Comparison of ENCODE assay signal across 19 cellular contexts in the genomic region with DNA sequence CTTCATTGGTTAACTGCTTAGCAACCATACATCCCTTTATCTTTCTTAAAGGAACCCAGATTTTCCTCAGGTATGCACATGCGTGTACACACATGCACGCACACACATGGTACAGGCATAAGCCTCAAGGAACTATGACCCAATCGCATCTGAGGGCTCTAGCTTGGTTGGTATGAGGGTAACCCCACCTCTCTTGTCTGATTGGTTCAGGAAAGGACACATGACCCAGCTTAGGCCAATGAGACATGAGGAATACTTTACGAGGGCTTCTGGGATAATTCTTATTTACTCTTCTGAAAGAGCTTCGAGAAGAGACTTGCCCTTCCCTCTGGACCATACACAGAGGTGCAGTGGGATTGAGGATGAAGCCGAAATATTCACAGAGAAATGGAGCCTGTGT.
DNase-seq lines count a peak whose midpoint lies in the region; ATAC-seq, FAIRE-seq and TF ChIP-seq lines count a peak whose summit lies in the region.
"Had no signal": no experiment of that assay in that cellular context is flagged by ENCODE, and none has a peak within 500 bp of the region (broad histone marks: within the 10 kb centered on the region; RNA-seq: fewer than 3 reads in every experiment).

No MANE protein-coding gene starts in this region.

- H3K27me3 ChIP-seq in GM12878 (replicated peaks in 1 of 2; ENCODE audit: control insufficient read depth in 2 of 2, insufficient read depth in 2 of 2, low read length in 1 of 2): no peaks in the 10 kb centered on the region
- H3K27me3 ChIP-seq in testis: no peaks in the 10 kb centered on the region
- H3K27me3 ChIP-seq: BLaER1 had no signal

- H3K4me3 ChIP-seq in A549 (no peak overlapping the region), GM12878 (no peak overlapping the region), testis (peak overlapping the region in 1 of 2 donors; percentile 11)
- H3K4me3 ChIP-seq: BLaER1, HAP-1 had no signal

- H3K4me2 ChIP-seq in A549 (no peak overlapping the region), GM12878 (ENCODE audit: control insufficient read depth, insufficient read depth) (no peak overlapping the region)
- H3K4me2 ChIP-seq: BLaER1 had no signal

- in situ Hi-C loops in GM12878 (cut with MboI): loop anchor here (10.0 kb wide), 1 partner anchor 62 kb away; no protein-coding TSS in a partner anchor

- no peak for TF ChIP-seq CTCF in A549 (IDR thresholded peaks at IDR 0.05)
- no peak for TF ChIP-seq CTCF in GM12878 (IDR thresholded peaks at IDR 0.05 in 2 of 3, conservative IDR thresholded peaks at IDR 0.05 in 1 of 3; ENCODE audit: control insufficient read depth in 2 of 3, extremely low read depth in 1 of 3, insufficient read depth in 1 of 3, low read depth in 3 of 3, low read length in 3 of 3)
- TF ChIP-seq CTCF in testis (IDR thresholded peaks at IDR 0.05): no peak

- POLR2A ChIA-PET in A549 (lab: Yijun Ruan, JAX): no interaction called here
- POLR2A ChIA-PET in GM12878 (lab: Charles Lee): no interaction called here

- H3K4me1 ChIP-seq in A549 (no peaks in the 10 kb centered on the region), GM12878 (ENCODE audit: control insufficient read depth, insufficient read depth, low read length) (no peaks in the 10 kb centered on the region), testis (no peaks in the 10 kb centered on the region)
- H3K4me1 ChIP-seq: BLaER1, Caco-2, HAP-1 had no signal

- SMC1A ChIA-PET in GM12878 (lab: Charles Lee; ENCODE audit: uncharacterized antibody, unreplicated experiment): interaction anchor here (1.1 kb wide), 1 partner anchor 148 kb away, joined by 3 read pairs; no protein-coding TSS in a partner anchor

- no peak overlapping the region for H3K9ac ChIP-seq in GM12878 (ENCODE audit: control insufficient read depth, insufficient read depth, low read length)
- H3K9ac ChIP-seq: BLaER1 had no signal

- no peak overlapping the region for H2AFZ ChIP-seq in GM12878 (ENCODE audit: control insufficient read depth, low read depth, low read length)

- H3K9me3 ChIP-seq in A549: no peaks in the 10 kb centered on the region
- no peaks in the 10 kb centered on the region for H3K9me3 ChIP-seq in GM12878 (replicated peaks; ENCODE audit: control insufficient read depth, insufficient read depth, low read length)
- no peaks in the 10 kb centered on the region for H3K9me3 ChIP-seq in testis
- H3K9me3 ChIP-seq: BLaER1, Caco-2, HAP-1 had no signal

- DNase-seq in A549 (ENCODE audit: low read depth in 1 of 2, low spot score in 1 of 2): peak in 1 of 2 experiments; percentile 9
- no peak for DNase-seq in GM12878 (ENCODE audit: low read depth, low spot score)
- peak; percentile 33 for DNase-seq in testis
- DNase-seq: Caco-2; CD4-positive, CD25-positive, alpha-beta regulatory T cell; CD8-positive, alpha-beta T cell; DMS153; DMS79 treated with DMSO at 0.1 percent for 48 hours; GF-D8; GOT3; HFFc6 had no signal

- ATAC-seq in A549: peak in 1 of 2 experiments; percentile 31; a peak in 1 of 6 replicates
- no peak for ATAC-seq in GM12878
- ATAC-seq in HG03378 (IDR thresholded peaks at IDR 0.05; ENCODE audit: unreplicated experiment): no peak
- no peak for ATAC-seq in GM19395 (IDR thresholded peaks at IDR 0.05; ENCODE audit: unreplicated experiment)
- ATAC-seq: CD8-positive, alpha-beta T cell had no signal

- BruUV-seq in GM12878 (replicated peaks; lab: Mats Ljungman, UMichigan): no TSS peak

- RAD21 ChIA-PET in GM12878 (lab: Charles Lee; ENCODE audit: unreplicated experiment): no interaction called here

- CTCF ChIA-PET in A549 (lab: Yijun Ruan, JAX): interaction anchor here (1.3 kb wide), 1 partner anchor 198 kb away, joined by 3 read pairs; no protein-coding TSS in a partner anchor
- CTCF ChIA-PET in GM12878 (lab: Yijun Ruan, JAX): no interaction called here

- WGBS in A549 (ENCODE audit: missing lambda C conversion rate): 67% methylated on average over 6 of the region's 6 CpGs
- 55% methylated on average over 6 of the region's 6 CpGs for WGBS in GM12878 (ENCODE audit: insufficient coverage, insufficient replicate concordance, low lambda C conversion rate, missing lambda C conversion rate)
- 67 to 82% methylated on average over 6 of the region's 6 CpGs for WGBS in testis, 2 donors

- no peaks in the 10 kb centered on the region for H3K79me2 ChIP-seq in GM12878 (ENCODE audit: control insufficient read depth, insufficient read depth, low read length)

- H3K36me3 ChIP-seq in GM12878 (ENCODE audit: control insufficient read depth in 2 of 2, insufficient read depth in 2 of 2, low read length in 1 of 2) (no peaks in the 10 kb centered on the region), testis (ENCODE audit: low read depth, missing control alignments) (no peaks in the 10 kb centered on the region)
- H3K36me3 ChIP-seq: BLaER1, HAP-1 had no signal

- no peak for FAIRE-seq in A549 (lab: Jason Lieb, UNC)
- no peak for FAIRE-seq in GM12878 (lab: Jason Lieb, UNC)
- FAIRE-seq: GM12892, H54 had no signal

- intact Hi-C loops in GM12878 (cut with micrococcal nuclease; ENCODE audit: unreplicated experiment): no loop called here
- intact Hi-C loops in testis (cut with DNase I; ENCODE audit: low total_unique reads): no loop called here

- TF ChIP-seq POLR2A in A549 (IDR thresholded peaks at IDR 0.05; ENCODE audit: low read length) (no peak), GM12878 (IDR thresholded peaks at IDR 0.05; ENCODE audit: low read depth, low read length) (no peak), testis (IDR thresholded peaks at IDR 0.05) (no peak)

- H3K27ac ChIP-seq in A549 (no peak overlapping the region), GM12878 (ENCODE audit: control insufficient read depth, insufficient read depth) (no peak overlapping the region), testis (no peak overlapping the region)
- H3K27ac ChIP-seq: BLaER1, C4-2B had no signal

- TF ChIP-seq RAD21 in A549 (conservative IDR thresholded peaks at IDR 0.05 in 1 of 2, IDR thresholded peaks at IDR 0.05 in 1 of 2) (no peak), Ishikawa (IDR thresholded peaks at IDR 0.05; ENCODE audit: low read depth) (no peak), GM12878 (IDR thresholded peaks at IDR 0.05; ENCODE audit: insufficient read depth, low read depth, low read length) (no peak)

- no peaks in the 10 kb centered on the region for H4K20me1 ChIP-seq in GM12878 (ENCODE audit: control insufficient read depth, insufficient read depth)
- H4K20me1 ChIP-seq: BLaER1 had no signal

- TF ChIP-seq EP300 in A549 (IDR thresholded peaks at IDR 0.05) (no peak), Ishikawa (IDR thresholded peaks at IDR 0.05; ENCODE audit: borderline replicate concordance) (no peak), GM12878 (IDR thresholded peaks at IDR 0.05; ENCODE audit: borderline replicate concordance in 1 of 2, control insufficient read depth in 1 of 2, low read depth in 2 of 2, low read length in 2 of 2) (no peak)

TF ChIP-seq in A549, 52 proteins besides CTCF, POLR2A, EP300 and RAD21:
- TF ChIP-seq HEYL (CRISPR knock-in tag; IDR thresholded peaks at IDR 0.05) (no peak), FOXS1 (CRISPR knock-in tag; IDR thresholded peaks at IDR 0.05) (no peak)
- TF ChIP-seq, protein P1, sequence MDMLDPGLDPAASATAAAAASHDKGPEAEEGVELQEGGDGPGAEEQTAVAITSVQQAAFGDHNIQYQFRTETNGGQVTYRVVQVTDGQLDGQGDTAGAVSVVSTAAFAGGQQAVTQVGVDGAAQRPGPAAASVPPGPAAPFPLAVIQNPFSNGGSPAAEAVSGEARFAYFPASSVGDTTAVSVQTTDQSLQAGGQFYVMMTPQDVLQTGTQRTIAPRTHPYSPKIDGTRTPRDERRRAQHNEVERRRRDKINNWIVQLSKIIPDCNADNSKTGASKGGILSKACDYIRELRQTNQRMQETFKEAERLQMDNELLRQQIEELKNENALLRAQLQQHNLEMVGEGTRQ (IDR thresholded peaks at IDR 0.05): peak; percentile 25; the same call in 1 of the 2 replicates
TF ChIP-seq in A549: peak in this region for 1.

TF ChIP-seq in Ishikawa, 13 proteins besides CTCF, POLR2A, EP300 and RAD21:
- TF ChIP-seq, protein P2, sequence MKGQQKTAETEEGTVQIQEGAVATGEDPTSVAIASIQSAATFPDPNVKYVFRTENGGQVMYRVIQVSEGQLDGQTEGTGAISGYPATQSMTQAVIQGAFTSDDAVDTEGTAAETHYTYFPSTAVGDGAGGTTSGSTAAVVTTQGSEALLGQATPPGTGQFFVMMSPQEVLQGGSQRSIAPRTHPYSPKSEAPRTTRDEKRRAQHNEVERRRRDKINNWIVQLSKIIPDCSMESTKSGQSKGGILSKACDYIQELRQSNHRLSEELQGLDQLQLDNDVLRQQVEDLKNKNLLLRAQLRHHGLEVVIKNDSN (IDR thresholded peaks at IDR 0.05): peak; percentile 71
- no peak for TF ChIP-seq CREB1 (IDR thresholded peaks at IDR 0.05; ENCODE audit: low read depth)

TF ChIP-seq in GM12878, 131 proteins besides CTCF, POLR2A, EP300 and RAD21:
- TF ChIP-seq, protein P2 (IDR thresholded peaks at IDR 0.05; ENCODE audit: borderline replicate concordance, extremely low read length, insufficient read depth, low read depth, low read length): peak; percentile 33
- no peak for TF ChIP-seq ATF7 (IDR thresholded peaks at IDR 0.05; ENCODE audit: low read depth)
TF ChIP-seq in GM12878: peak in this region for 1.
